31 cellular contexts compared by ENCODE assay signal in genomic region chr5:171783051-171783450, GRCh38. TPM values are rescaled to one million over a fixed set of nuclear protein-coding genes. Genes with fewer than 3 reads are reported as not detected.
DNase-seq lines count a peak whose midpoint lies in the region; TF ChIP-seq lines count a peak whose summit lies in the region.
"Had no signal": no experiment of that assay in that cellular context is flagged by ENCODE, and none has a peak within 500 bp of the region (broad histone marks: within the 10 kb centered on the region; RNA-seq: fewer than 3 reads in every experiment).

No MANE protein-coding gene starts in this region.

- no peaks in the 10 kb centered on the region for H3K4me1 ChIP-seq in mammary epithelial cell (ENCODE audit: insufficient read depth, low read length)
- H3K4me1 ChIP-seq in thyroid gland: no peaks in the 10 kb centered on the region
- H3K4me1 ChIP-seq: colonic mucosa, Peyer's patch, prostate gland, transverse colon had no signal

- H3K4me3 ChIP-seq in mammary epithelial cell (replicated peaks in 1 of 3; ENCODE audit: insufficient read depth in 1 of 3, low read depth in 2 of 3, low read length in 3 of 3) (no peak overlapping the region), fibroblast of the aortic adventitia (ENCODE audit: low read depth, low read length) (no peak overlapping the region), thyroid gland (replicated peaks in 1 of 3) (no peak overlapping the region)
- H3K4me3 ChIP-seq: colonic mucosa, Peyer's patch, prostate gland, transverse colon had no signal

- DNase-seq in MCF 10A (ENCODE audit: unreplicated experiment) (peak; percentile 68), mammary epithelial cell (no peak), amniotic epithelial cell (ENCODE audit: low read depth) (peak; percentile 83), fibroblast of the aortic adventitia (ENCODE audit: low read depth) (peak; percentile 63), superior temporal gyrus (ENCODE audit: extremely low spot score) (peak; percentile 11), DMS 273 (lab: John Stamatoyannopoulos, UW; ENCODE audit: unreplicated experiment) (no peak), progenitor cell of endocrine pancreas (ENCODE audit: low spot score, unreplicated experiment) (no peak), thyroid gland (no peak)
- DNase-seq: activated CD8-positive, alpha-beta memory T cell treated with anti-CD3 and anti-CD28 coated beads, Interleukin-2, amount 10 ng/mL, durations not matched to agents 7 days and 5 days; activated naive CD8-positive, alpha-beta T cell treated with anti-CD3 and anti-CD28 coated beads, Interleukin-2, amount 50 U/mL, for 24 hours; activated T-cell treated with anti-CD3 and anti-CD28 coated beads, Interleukin-2, amount 50 U/mL, for 48 hours; colonic mucosa; effector CD8-positive, alpha-beta T cell; NCI-H1092 treated with DMSO at 0.1 percent for 48 hours; NCI-H187 treated with DMSO at 0.1 percent for 48 hours; NCI-H69; Peyer's patch; stimulated activated naive CD8-positive, alpha-beta T cell treated with anti-CD3 and anti-CD28 coated beads, Interleukin-15, amount 100 ng/mL, for 72 hours; SW 1271; T1000; transverse colon had no signal

- peaks cover 10% of the 10 kb centered on the region for H3K4me1 Mint-ChIP-seq in MCF 10A (ENCODE audit: insufficient read depth, unreplicated experiment)
- no peaks in the 10 kb centered on the region for H3K4me1 Mint-ChIP-seq in progenitor cell of endocrine pancreas (ENCODE audit: low read depth)
- H3K4me1 Mint-ChIP-seq: activated CD8-positive, alpha-beta memory T cell treated with anti-CD3 and anti-CD28 coated beads, Interleukin-2, amount 10 ng/mL, durations not matched to agents 7 days and 5 days; activated naive CD8-positive, alpha-beta T cell treated with anti-CD3 and anti-CD28 coated beads, Interleukin-2, amount 50 U/mL, for 24 hours; brain; stimulated activated naive CD8-positive, alpha-beta T cell treated with anti-CD3 and anti-CD28 coated beads, Interleukin-15, amount 100 ng/mL, for 72 hours; WTC11 had no signal

- BruUV-seq in MCF 10A (replicated peaks; lab: Mats Ljungman, UMichigan) (no TSS peak), mammary epithelial cell (replicated peaks; lab: Mats Ljungman, UMichigan) (no TSS peak)

- no peaks in the 10 kb centered on the region for H3K27me3 ChIP-seq in mammary epithelial cell (ENCODE audit: insufficient read depth, low read length)
- H3K27me3 ChIP-seq in thyroid gland: no peaks in the 10 kb centered on the region
- H3K27me3 ChIP-seq: colonic mucosa, Peyer's patch had no signal

- H3K27ac Mint-ChIP-seq in MCF 10A (ENCODE audit: low read depth, unreplicated experiment): no peak overlapping the region
- H3K27ac Mint-ChIP-seq in progenitor cell of endocrine pancreas: no peak overlapping the region
- H3K27ac Mint-ChIP-seq: activated CD8-positive, alpha-beta memory T cell treated with anti-CD3 and anti-CD28 coated beads, Interleukin-2, amount 10 ng/mL, durations not matched to agents 7 days and 5 days; activated naive CD8-positive, alpha-beta T cell treated with anti-CD3 and anti-CD28 coated beads, Interleukin-2, amount 50 U/mL, for 24 hours; brain; stimulated activated naive CD8-positive, alpha-beta T cell treated with anti-CD3 and anti-CD28 coated beads, Interleukin-15, amount 100 ng/mL, for 72 hours; WTC11 had no signal

- no peaks in the 10 kb centered on the region for H3K36me3 Mint-ChIP-seq in MCF 10A (ENCODE audit: insufficient read depth, unreplicated experiment)
- no peaks in the 10 kb centered on the region for H3K36me3 Mint-ChIP-seq in progenitor cell of endocrine pancreas (ENCODE audit: insufficient read depth)
- H3K36me3 Mint-ChIP-seq: activated CD8-positive, alpha-beta memory T cell treated with anti-CD3 and anti-CD28 coated beads, Interleukin-2, amount 10 ng/mL, durations not matched to agents 7 days and 5 days; brain; WTC11 had no signal

- in situ Hi-C loops in mammary epithelial cell (cut with MboI; ENCODE audit: low sequenced_read_pairs in 2 of 2): no loop called here

- H3K9ac ChIP-seq in mammary epithelial cell (ENCODE audit: insufficient read depth, low read length): no peak overlapping the region

- H3K36me3 ChIP-seq in mammary epithelial cell (ENCODE audit: insufficient read depth, low read length) (no peaks in the 10 kb centered on the region), thyroid gland (no peaks in the 10 kb centered on the region)
- H3K36me3 ChIP-seq: colonic mucosa, Peyer's patch, prostate gland, transverse colon had no signal

- H2AFZ ChIP-seq in mammary epithelial cell (ENCODE audit: low read depth, low read length): no peak overlapping the region

- no peaks in the 10 kb centered on the region for H4K20me1 ChIP-seq in mammary epithelial cell (ENCODE audit: insufficient read depth, low read length)

- dilution Hi-C loops in mammary epithelial cell (cut with HindIII; ENCODE audit: low sequenced_read_pairs): no loop called here

- peaks cover 10% of the 10 kb centered on the region for H3K9me3 Mint-ChIP-seq in MCF 10A (ENCODE audit: unreplicated experiment)
- H3K9me3 Mint-ChIP-seq in progenitor cell of endocrine pancreas (ENCODE audit: low read depth): peaks cover 3% of the 10 kb centered on the region
- H3K9me3 Mint-ChIP-seq: activated naive CD8-positive, alpha-beta T cell treated with anti-CD3 and anti-CD28 coated beads, Interleukin-2, amount 50 U/mL, for 24 hours; stimulated activated naive CD8-positive, alpha-beta T cell treated with anti-CD3 and anti-CD28 coated beads, Interleukin-15, amount 100 ng/mL, for 72 hours had no signal

- no peak for TF ChIP-seq CTCF in MCF 10A (IDR thresholded peaks at IDR 0.05; ENCODE audit: unreplicated experiment)
- no peak for TF ChIP-seq CTCF in mammary epithelial cell (conservative IDR thresholded peaks at IDR 0.05 in 1 of 2, IDR thresholded peaks at IDR 0.05 in 1 of 2; ENCODE audit: extremely low read depth in 1 of 2, insufficient read depth in 1 of 2, low read depth in 1 of 2, low read length in 2 of 2)
- TF ChIP-seq CTCF in fibroblast of the aortic adventitia (IDR thresholded peaks at IDR 0.05; ENCODE audit: insufficient read depth, low read length): no peak
- no peak for TF ChIP-seq CTCF in progenitor cell of endocrine pancreas (IDR thresholded peaks at IDR 0.05; ENCODE audit: unreplicated experiment)
- no peak for TF ChIP-seq CTCF in thyroid gland (IDR thresholded peaks at IDR 0.05)

- no peak overlapping the region for H3K4me2 ChIP-seq in mammary epithelial cell (ENCODE audit: insufficient read depth, low read depth, low read length)

- H3K9me3 ChIP-seq in mammary epithelial cell (replicated peaks; ENCODE audit: insufficient read depth, low read length) (no peaks in the 10 kb centered on the region), thyroid gland (no peaks in the 10 kb centered on the region)
- H3K9me3 ChIP-seq: colonic mucosa, Peyer's patch, prostate gland, transverse colon had no signal

- H3K27ac ChIP-seq in mammary epithelial cell (ENCODE audit: insufficient read depth, low read depth, low read length) (no peak overlapping the region), thyroid gland (no peak overlapping the region)
- H3K27ac ChIP-seq: C4-2B, colonic mucosa, Peyer's patch, prostate gland, transverse colon had no signal

- CTCF ChIA-PET in MCF 10A (lab: Yijun Ruan, JAX) (interaction anchor here (0.9 to 1.3 kb wide), 3 partner anchors 9 to 27 kb away, joined by 3 to 5 read pairs (median 5); no protein-coding TSS in a partner anchor), mammary epithelial cell (lab: Charles Lee; ENCODE audit: low non-redundant PET) (no interaction called here)

- H3K27me3 Mint-ChIP-seq in MCF 10A (ENCODE audit: insufficient read depth, unreplicated experiment) (no peaks in the 10 kb centered on the region), progenitor cell of endocrine pancreas (peaks cover 13% of the 10 kb centered on the region)
- H3K27me3 Mint-ChIP-seq: brain had no signal

- no peak for TF ChIP-seq POLR2A in thyroid gland (IDR thresholded peaks at IDR 0.05)

- intact Hi-C loops in MCF 10A (cut with micrococcal nuclease): no loop called here
- intact Hi-C loops in mammary epithelial cell (cut with micrococcal nuclease): no loop called here
- intact Hi-C loops in thyroid gland (cut with DNase I): no loop called here

- H3K79me2 ChIP-seq in mammary epithelial cell (ENCODE audit: insufficient read depth, low read length): no peaks in the 10 kb centered on the region

- POLR2A ChIA-PET in MCF 10A (lab: Yijun Ruan, JAX): interaction anchor here (0.7 to 1.8 kb wide), 5 partner anchors 13 to 50 kb away, joined by 3 to 6 read pairs (median 4); no protein-coding TSS in a partner anchor

- WGBS in mammary epithelial cell (ENCODE audit: low coverage, missing lambda C conversion rate): 95% methylated on average over 2 of the region's 2 CpGs
- 71 to 76% methylated on average over 2 of the region's 2 CpGs for WGBS in thyroid gland, 2 donors

- H3K4me3 Mint-ChIP-seq in MCF 10A (ENCODE audit: unreplicated experiment) (no peak overlapping the region), progenitor cell of endocrine pancreas (ENCODE audit: low read depth) (no peak overlapping the region)
- H3K4me3 Mint-ChIP-seq: activated CD8-positive, alpha-beta memory T cell treated with anti-CD3 and anti-CD28 coated beads, Interleukin-2, amount 10 ng/mL, durations not matched to agents 7 days and 5 days; activated naive CD8-positive, alpha-beta T cell treated with anti-CD3 and anti-CD28 coated beads, Interleukin-2, amount 50 U/mL, for 24 hours; brain; stimulated activated naive CD8-positive, alpha-beta T cell treated with anti-CD3 and anti-CD28 coated beads, Interleukin-15, amount 100 ng/mL, for 72 hours; WTC11 had no signal

RNA-seq across cellular contexts. Expression of gene SMIM23, which starts 2.6 kb away (rescaled TPM):
- total RNA-seq in MCF 10A (2022): not detected in 2 replicates
- total RNA-seq in mammary epithelial cell: not detected
- not detected for polyA plus RNA-seq in mammary epithelial cell
- not detected for polyA minus RNA-seq in mammary epithelial cell
- not detected in 2 replicates for total RNA-seq in fibroblast of the aortic adventitia (ENCODE audit: low replicate concordance)
- total RNA-seq in progenitor cell of endocrine pancreas: not detected in 2 replicates
- total RNA-seq in thyroid gland: not detected
- total RNA-seq: A172; activated CD8-positive, alpha-beta memory T cell treated with anti-CD3 and anti-CD28 coated beads, Interleukin-2, amount 10 ng/mL, durations not matched to agents 7 days and 5 days; colonic mucosa; epithelial cell of proximal tubule; glomerular endothelial cell; left lobe of liver; mesenteric fat pad; Peyer's patch; prostate gland; skeletal muscle tissue; transverse colon; WTC11 had no signal

Comparison
In these comparisons a context has a peak if more than half of its experiments do, and no peak if none do; other contexts are left out.
1. DNase-seq: peak in MCF 10A (single experiment), amniotic epithelial cell (single experiment), fibroblast of the aortic adventitia (single experiment) and superior temporal gyrus (single experiment); none in mammary epithelial cell (single experiment), DMS 273 (single experiment), progenitor cell of endocrine pancreas (single experiment) and thyroid gland (0 of 2).